In genomic region chr15:52569244-52569585, GRCh38 we compare ENCODE assay signal across 1 cellular context.
TF ChIP-seq lines count a peak whose summit lies in the region.

No MANE protein-coding gene starts in this region.

TF ChIP-seq in SK-N-SH, 30 proteins besides CTCF, POLR2A, EP300 and RAD21 (continued from another document):
- no peak for TF ChIP-seq ZBTB33 (IDR thresholded peaks at IDR 0.05; ENCODE audit: borderline replicate concordance, low read depth)
- TF ChIP-seq SMC3 (IDR thresholded peaks at IDR 0.05; ENCODE audit: low read depth, low read length) = no peak
- no peak for TF ChIP-seq RFX5 (IDR thresholded peaks at IDR 0.05; ENCODE audit: low read length)
- TF ChIP-seq MXI1 (IDR thresholded peaks at IDR 0.05; ENCODE audit: low read depth, low read length) = no peak
- no peak for TF ChIP-seq GATA2 (CRISPR knock-in tag; IDR thresholded peaks at IDR 0.05)
- no peak for TF ChIP-seq NFIC (IDR thresholded peaks at IDR 0.05; ENCODE audit: borderline replicate concordance)
- no peak for TF ChIP-seq IRF3 (IDR thresholded peaks at IDR 0.05; ENCODE audit: low read depth, low read length)
- no peak for TF ChIP-seq ELF1 (IDR thresholded peaks at IDR 0.05)
